35 cellular contexts compared by ENCODE assay signal in genomic region chr5:148846930-148847329, GRCh38. TPM values are rescaled to one million over a fixed set of nuclear protein-coding genes. Genes with fewer than 3 reads are reported as not detected.
DNase-seq lines count a peak whose midpoint lies in the region; ATAC-seq, FAIRE-seq and TF ChIP-seq lines count a peak whose summit lies in the region.
"Had no signal": no experiment of that assay in that cellular context is flagged by ENCODE, and none has a peak within 500 bp of the region (broad histone marks: within the 10 kb centered on the region; RNA-seq: fewer than 3 reads in every experiment).

No MANE protein-coding gene starts in this region.

- intact Hi-C loops in natural killer cell (cut with micrococcal nuclease): loop anchor here (10.0 kb wide), 1 partner anchor 1042 kb away; no protein-coding TSS in a partner anchor

- no peak for TF ChIP-seq CTCF in natural killer cell (IDR thresholded peaks at IDR 0.05)

- DNase-seq in HCEC 1CT (peak; percentile 42), RCC 7860 (ENCODE audit: low spot score) (no peak), amniotic stem cell (lab: John Stamatoyannopoulos, UW) (peak; percentile 41), natural killer cell (no peak), NCI-H510A treated with DMSO at 0.1 percent for 48 hours (lab: John Stamatoyannopoulos, UW) (no peak), NCI-H187 (lab: John Stamatoyannopoulos, UW) (no peak), DMS 273 (lab: John Stamatoyannopoulos, UW; ENCODE audit: unreplicated experiment) (no peak), foreskin melanocyte (no peak)
- DNase-seq: ACHN; activated CD8-positive, alpha-beta memory T cell treated with anti-CD3 and anti-CD28 coated beads, Interleukin-2, amount 50 U/mL, for 48 hours; activated CD8-positive, alpha-beta T cell treated with anti-CD3 and anti-CD28 coated beads for 36 hours; anterior cingulate cortex; CD8-positive, alpha-beta T cell; cortex of kidney; DMS 273 treated with DMSO at 0.1 percent for 48 hours; effector memory CD4-positive, alpha-beta T cell; erythroblast; head of caudate nucleus; left ventricle myocardium superior; MM.1S; NCI-H1105 treated with DMSO at 0.1 percent for 48 hours; NCI-H2029 treated with DMSO at 0.1 percent for 48 hours; NCI-H69; nucleus accumbens; PC-9; SHP77 treated with DMSO at 0.1 percent for 48 hours; stimulated activated CD4-positive, alpha-beta T cell treated with anti-CD3 and anti-CD28 coated beads, Interleukin-12 subunit alpha, Interleukin-12 subunit beta, amount 100 ng/mL, for 4 hours; stimulated activated CD4-positive, alpha-beta T cell treated with anti-CD3 and anti-CD28 coated beads, Interleukin-2, amount 100 ng/mL, for 48 hours had no signal

- no peak for ATAC-seq in natural killer cell
- ATAC-seq: activated CD8-positive, alpha-beta T cell treated with anti-CD3 and anti-CD28 coated beads for 36 hours; CD8-positive, alpha-beta T cell; left ventricle myocardium superior; sciatic nerve had no signal

- peaks cover 7% of the 10 kb centered on the region for H3K36me3 Mint-ChIP-seq in natural killer cell
- H3K36me3 Mint-ChIP-seq: CD8-positive, alpha-beta T cell had no signal

- H3K27ac Mint-ChIP-seq in natural killer cell: peak overlapping the region; percentile 94 to 97
- H3K27ac Mint-ChIP-seq: activated naive CD4-positive, alpha-beta T cell treated with anti-CD3 and anti-CD28 coated beads, Interleukin-2, amount 50 U/mL, for 24 hours; activated T-helper 1 cell treated with anti-CD3 and anti-CD28 coated beads, Interleukin-12 subunit alpha, Interleukin-12 subunit beta, Interleukin-2, Interleukin-4 antibody, amounts not matched to agents 30 ng/mL and 10 ng/mL and 1 ng/mL, durations not matched to agents 14 hours and 24 hours and 36 hours; B cell; T-helper 2 cell treated with Interferon-gamma antibody and Interleukin-4, amounts not matched to agents 5 μg/mL and 100 μg/mL, for 36 hours had no signal

- peak overlapping the region; percentile 76 for H3K4me3 Mint-ChIP-seq in natural killer cell
- H3K4me3 Mint-ChIP-seq: activated CD8-positive, alpha-beta T cell treated with anti-CD3 and anti-CD28 coated beads for 36 hours; activated naive CD4-positive, alpha-beta T cell treated with anti-CD3 and anti-CD28 coated beads, Interleukin-2, amount 50 U/mL, for 24 hours; activated T-helper 1 cell treated with anti-CD3 and anti-CD28 coated beads, Interleukin-12 subunit alpha, Interleukin-12 subunit beta, Interleukin-2, Interleukin-4 antibody, amounts not matched to agents 30 ng/mL and 10 ng/mL and 1 ng/mL, durations not matched to agents 14 hours and 24 hours and 36 hours; B cell; CD8-positive, alpha-beta T cell; T-helper 2 cell treated with Interferon-gamma antibody and Interleukin-4, amounts not matched to agents 5 μg/mL and 100 μg/mL, for 36 hours had no signal

- peak; percentile 34 for FAIRE-seq in RCC 7860 (lab: Jason Lieb, UNC)
- FAIRE-seq: keratinocyte had no signal

- H3K9me3 Mint-ChIP-seq in natural killer cell: peaks cover 2 to 3% of the 10 kb centered on the region in 2 donors
- H3K9me3 Mint-ChIP-seq: activated CD8-positive, alpha-beta T cell treated with anti-CD3 and anti-CD28 coated beads for 36 hours had no signal

- no peaks in the 10 kb centered on the region for H3K27me3 Mint-ChIP-seq in natural killer cell (ENCODE audit: low read depth in 2 of 2)
- H3K27me3 Mint-ChIP-seq: activated CD8-positive, alpha-beta T cell treated with anti-CD3 and anti-CD28 coated beads for 36 hours; activated naive CD4-positive, alpha-beta T cell treated with anti-CD3 and anti-CD28 coated beads, Interleukin-2, amount 50 U/mL, for 24 hours; B cell had no signal

- H3K4me1 Mint-ChIP-seq in natural killer cell: peaks cover 88% of the 10 kb centered on the region in 2 donors

RNA-seq across cellular contexts. Expression of gene ADRB2, which starts 20.5 kb away (rescaled TPM):
- total RNA-seq in natural killer cell: 10 to 100 TPM; 47.1 to 78.9 (median 60.7) TPM
- total RNA-seq: G401 had no signal

Comparison
In these comparisons a context has a peak if more than half of its experiments do, and no peak if none do; other contexts are left out.
1. DNase-seq: peak in HCEC 1CT (single experiment) and amniotic stem cell (single experiment); none in RCC 7860 (single experiment), natural killer cell (single experiment), NCI-H510A treated with DMSO at 0.1 percent for 48 hours (single experiment), NCI-H187 (0 of 2), DMS 273 (single experiment) and foreskin melanocyte (single experiment).